17 cellular contexts compared by ENCODE assay signal in genomic region chr22:49479566-49479965, GRCh38.
"Had no signal": no experiment of that assay in that cellular context is flagged by ENCODE, and none has a peak within 500 bp of the region (broad histone marks: within the 10 kb centered on the region; RNA-seq: fewer than 3 reads in every experiment).

No MANE protein-coding gene starts in this region.

- ATAC-seq: gastrocnemius medialis; heart right ventricle; left lung; lower lobe of right lung; naive thymus-derived CD4-positive, alpha-beta T cell; right cardiac atrium; upper lobe of right lung had no signal

- H3K27ac Mint-ChIP-seq: progenitor cell of endocrine pancreas; stimulated activated naive CD8-positive, alpha-beta T cell treated with anti-CD3 and anti-CD28 coated beads, Interleukin-15, Interleukin-2, amounts not matched to agents 100 ng/mL and 50 ng/mL, for 24 hours had no signal

- DNase-seq: cortex of kidney; dorsolateral prefrontal cortex; effector memory CD4-positive, alpha-beta T cell; gastrocnemius medialis; heart right ventricle; left lung; lower lobe of right lung; mesenchymal stem cell; naive thymus-derived CD4-positive, alpha-beta T cell; nucleus accumbens; ovary; right cardiac atrium; stimulated activated CD4-positive, alpha-beta T cell treated with anti-CD3 and anti-CD28 coated beads, Interleukin-2, amount 100 ng/mL, for 48 hours; tibial artery; upper lobe of right lung had no signal

- H3K4me3 Mint-ChIP-seq: naive thymus-derived CD4-positive, alpha-beta T cell; stimulated activated naive CD8-positive, alpha-beta T cell treated with anti-CD3 and anti-CD28 coated beads, Interleukin-15, Interleukin-2, amounts not matched to agents 100 ng/mL and 50 ng/mL, for 24 hours had no signal
